In genomic region chr1:210826686-210827085, GRCh38 we compare ENCODE assay signal across 7 cellular contexts.
"Had no signal": no experiment of that assay in that cellular context is flagged by ENCODE, and none has a peak within 500 bp of the region (broad histone marks: within the 10 kb centered on the region; RNA-seq: fewer than 3 reads in every experiment).

No MANE protein-coding gene starts in this region.

- ATAC-seq: GM23338, HepG2 had no signal

- DNase-seq: H9, HCEC 1CT, KBM-7 had no signal

- FAIRE-seq: H1, H54, HepG2 had no signal
